Comparison of ENCODE assay signal across 21 cellular contexts in genomic region chr10:101402711-101403110, GRCh38. TPM values are rescaled to one million over a fixed set of nuclear protein-coding genes. Genes with fewer than 3 reads are reported as not detected.
DNase-seq lines count a peak whose midpoint lies in the region; ATAC-seq, FAIRE-seq and TF ChIP-seq lines count a peak whose summit lies in the region.
"Had no signal": no experiment of that assay in that cellular context is flagged by ENCODE, and none has a peak within 500 bp of the region (broad histone marks: within the 10 kb centered on the region; RNA-seq: fewer than 3 reads in every experiment).

No MANE protein-coding gene starts in this region.

- no peaks in the 10 kb centered on the region for H3K9me3 ChIP-seq in H9 (ENCODE audit: control insufficient read depth, low read depth, low read length)
- no peaks in the 10 kb centered on the region for H3K9me3 ChIP-seq in SJCRH30 (replicated peaks)
- H3K9me3 ChIP-seq: BE2C, BLaER1 had no signal

- H4K5ac ChIP-seq in H9 (ENCODE audit: insufficient read length, low read depth, low read length), result no peak overlapping the region

- H3K4me3 ChIP-seq in SJCRH30, result no peak overlapping the region
- H3K4me3 ChIP-seq: BLaER1, GM12878 had no signal

- H3K36me3 Mint-ChIP-seq in H9 (ENCODE audit: insufficient read depth in 1 of 3, low read depth in 3 of 3), result no peaks in the 10 kb centered on the region
- H3K36me3 Mint-ChIP-seq in activated T-helper 17 cell treated with anti-CD3 and anti-CD28 coated beads, Interleukin-2, amount 50 U/mL, for 72 hours (ENCODE audit: low read depth), result no peaks in the 10 kb centered on the region

- H3K36me3 ChIP-seq in SJCRH30, result no peaks in the 10 kb centered on the region; the same call in 1 of the 2 replicates
- H3K36me3 ChIP-seq: BE2C had no signal

- H3K27ac Mint-ChIP-seq in H9, result no peak overlapping the region
- H3K27ac Mint-ChIP-seq in activated T-helper 17 cell treated with anti-CD3 and anti-CD28 coated beads, Interleukin-2, amount 50 U/mL, for 72 hours, result no peak overlapping the region
- H3K27ac Mint-ChIP-seq: CD4-positive, alpha-beta memory T cell had no signal

- no peak overlapping the region for H3K14ac ChIP-seq in H9 (ENCODE audit: insufficient read depth, low read length)

- no peak overlapping the region for H3K18ac ChIP-seq in H9 (ENCODE audit: insufficient read length, low read depth, low read length)

- no peak overlapping the region for H4K91ac ChIP-seq in H9 (ENCODE audit: insufficient read length, low read depth, low read length)

- no peak overlapping the region for H3K4me3 Mint-ChIP-seq in H9
- no peak overlapping the region for H3K4me3 Mint-ChIP-seq in activated T-helper 17 cell treated with anti-CD3 and anti-CD28 coated beads, Interleukin-2, amount 50 U/mL, for 72 hours
- H3K4me3 Mint-ChIP-seq: CD14-positive monocyte; CD4-positive, alpha-beta memory T cell; CD4-positive, CD25-positive, alpha-beta regulatory T cell; CD8-positive, alpha-beta memory T cell had no signal

- H2BK120ac ChIP-seq in H9 (ENCODE audit: low read depth, low read length, poor library complexity, severe bottlenecking), result no peak overlapping the region

- no peaks in the 10 kb centered on the region for H3K79me2 ChIP-seq in H9 (ENCODE audit: insufficient read depth, low read length)

- H3K27me3 ChIP-seq in H9 (ENCODE audit: insufficient read depth, low read length), result no peaks in the 10 kb centered on the region
- H3K27me3 ChIP-seq in SJCRH30, result no peaks in the 10 kb centered on the region
- H3K27me3 ChIP-seq: BE2C, BLaER1 had no signal

- H2AFZ ChIP-seq in H9 (ENCODE audit: low read length), result no peak overlapping the region

- no peak overlapping the region for H3K9ac ChIP-seq in H9 (ENCODE audit: extremely low read depth, insufficient read length, low read length)
- H3K9ac ChIP-seq: BLaER1 had no signal

- H2AK5ac ChIP-seq in H9 (ENCODE audit: insufficient read length, low read length), result no peak overlapping the region

- no peak overlapping the region for H3K56ac ChIP-seq in H9 (ENCODE audit: insufficient read length, low read depth, low read length)

- no peaks in the 10 kb centered on the region for H3K4me1 ChIP-seq in H9 (ENCODE audit: insufficient read depth, low read length)
- peaks cover 20% of the 10 kb centered on the region for H3K4me1 ChIP-seq in SJCRH30
- H3K4me1 ChIP-seq: BE2C, BLaER1 had no signal

- H3K23me2 ChIP-seq in H9 (ENCODE audit: insufficient read length, low read depth, low read length, poor library complexity, severe bottlenecking), result no peaks in the 10 kb centered on the region

- H4K8ac ChIP-seq in H9 (replicated peaks; ENCODE audit: insufficient read length, low read depth, low read length), result no peak overlapping the region

- no peaks in the 10 kb centered on the region for H3K79me1 ChIP-seq in H9 (ENCODE audit: insufficient read depth, low read depth, low read length, poor library complexity, severe bottlenecking)

- TF ChIP-seq CTCF in H9 (conservative IDR thresholded peaks at IDR 0.05), result no peak

- H3K27ac ChIP-seq in H9 (ENCODE audit: insufficient read length, low read depth, low read length) (no peak overlapping the region), SJCRH30 (peak overlapping the region; percentile 58)
- H3K27ac ChIP-seq: BLaER1 had no signal

- H2BK15ac ChIP-seq in H9 (ENCODE audit: low read depth, low read length), result no peak overlapping the region

- no peak overlapping the region for H2BK5ac ChIP-seq in H9 (ENCODE audit: insufficient read length, low read length)

- no peaks in the 10 kb centered on the region for H4K20me1 ChIP-seq in H9 (ENCODE audit: control insufficient read depth, insufficient read depth, insufficient read length)

- ATAC-seq in activated T-helper 17 cell treated with anti-CD3 and anti-CD28 coated beads, Interleukin-2, amount 50 U/mL, for 72 hours (replicated peaks), result no peak
- ATAC-seq: GM12878 had no signal

- FAIRE-seq in G401.6 (lab: Jason Lieb, UNC), result peak; percentile 76
- FAIRE-seq: A204.1, GM12878, GM19239 had no signal

- H3K9me3 Mint-ChIP-seq in H9, result no peaks in the 10 kb centered on the region
- no peaks in the 10 kb centered on the region for H3K9me3 Mint-ChIP-seq in activated T-helper 17 cell treated with anti-CD3 and anti-CD28 coated beads, Interleukin-2, amount 50 U/mL, for 72 hours
- H3K9me3 Mint-ChIP-seq: CD4-positive, alpha-beta memory T cell; CD8-positive, alpha-beta memory T cell had no signal

- H3K27me3 Mint-ChIP-seq in H9 (ENCODE audit: low read depth), result no peaks in the 10 kb centered on the region; the same call in 1 of the 2 replicates
- no peaks in the 10 kb centered on the region for H3K27me3 Mint-ChIP-seq in activated T-helper 17 cell treated with anti-CD3 and anti-CD28 coated beads, Interleukin-2, amount 50 U/mL, for 72 hours
- H3K27me3 Mint-ChIP-seq: CD4-positive, alpha-beta memory T cell; CD4-positive, CD25-positive, alpha-beta regulatory T cell; CD8-positive, alpha-beta memory T cell had no signal

- H3K4me2 ChIP-seq in H9 (ENCODE audit: insufficient read depth, insufficient read length, low read length), result no peak overlapping the region
- H3K4me2 ChIP-seq: BLaER1 had no signal

- no peak overlapping the region for H2BK12ac ChIP-seq in H9 (ENCODE audit: insufficient read length, low read depth, low read length)

- no peak overlapping the region for H3K4ac ChIP-seq in H9 (ENCODE audit: low read depth, low read length)

- H2BK20ac ChIP-seq in H9 (ENCODE audit: low read depth, low read length, poor library complexity, severe bottlenecking), result no peak overlapping the region

- peak overlapping the region; percentile 69 for H3K23ac ChIP-seq in H9 (ENCODE audit: insufficient read length, low read depth, low read length)

- DNase-seq in H9 (no peak), SJCRH30 (peak in 1 of 2 experiments; percentile 32), NCI-H82 treated with DMSO at 0.1 percent for 48 hours (lab: John Stamatoyannopoulos, UW; ENCODE audit: unreplicated experiment) (no peak), NCI-H345 (lab: John Stamatoyannopoulos, UW) (no peak)
- DNase-seq: 8988T; ACHN; BE2C; C1 segment of cervical spinal cord; CD4-positive, alpha-beta memory T cell; CD4-positive, CD25-positive, alpha-beta regulatory T cell; CD8-positive, alpha-beta memory T cell; COR-L47; DMS79 treated with DMSO at 0.1 percent for 48 hours; GDM1 had no signal

- H3T11ph ChIP-seq in H9 (ENCODE audit: low read length), result no peak overlapping the region

- H3K4me1 Mint-ChIP-seq in H9, result peaks cover 13 to 16% of the 10 kb centered on the region in 2 experiments
- H3K4me1 Mint-ChIP-seq in activated T-helper 17 cell treated with anti-CD3 and anti-CD28 coated beads, Interleukin-2, amount 50 U/mL, for 72 hours, result no peaks in the 10 kb centered on the region

RNA-seq across cellular contexts. Expression of gene BTRC, which starts 48.7 kb away (rescaled TPM):
- total RNA-seq in H9 (2021), result 20.9 and 24.2 TPM in 2 replicates
- total RNA-seq in SJCRH30 (2014; rRNA removed; shearing (Covaris generic)), result 42.5 and 45.4 TPM in 2 replicates
- 10 to 100 TPM; 14.8 to 15.1 TPM for total RNA-seq in activated T-helper 17 cell treated with anti-CD3 and anti-CD28 coated beads, Interleukin-2, amount 50 U/mL, for 72 hours
